16 cellular contexts compared by ENCODE assay signal in the genomic region with DNA sequence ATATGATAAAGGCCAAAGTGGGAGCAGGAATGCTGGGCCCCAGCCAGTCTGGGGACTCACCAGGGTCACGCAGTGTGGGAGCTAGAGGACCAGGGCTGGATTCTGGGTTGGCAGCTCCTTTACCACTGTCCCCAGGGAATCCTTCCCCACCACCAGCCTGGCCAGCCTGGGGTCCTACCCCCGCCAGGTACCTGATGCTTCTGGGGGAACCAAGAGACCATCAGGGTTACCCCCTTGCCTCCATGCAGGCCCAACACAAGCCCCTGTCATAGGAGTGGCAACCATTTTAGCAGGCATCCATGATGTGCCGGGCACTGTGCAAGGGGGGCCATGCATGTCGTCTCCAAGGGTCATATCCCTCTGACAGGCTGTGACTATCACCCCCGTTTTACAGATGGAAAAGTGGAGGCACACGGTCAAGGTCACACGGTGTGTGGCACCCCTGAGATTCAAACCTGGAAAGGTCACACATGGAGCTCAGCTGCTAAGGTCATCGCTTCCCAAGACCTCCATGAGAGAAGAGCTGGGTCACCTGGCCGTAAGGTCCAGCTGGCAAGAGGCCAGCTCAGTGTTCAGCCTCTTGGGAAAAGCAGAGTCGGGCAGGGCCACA. TPM values are rescaled to one million over a fixed set of nuclear protein-coding genes. Genes with fewer than 3 reads are reported as not detected.
DNase-seq lines count a peak whose midpoint lies in the region; ATAC-seq and TF ChIP-seq lines count a peak whose summit lies in the region.
"Had no signal": no experiment of that assay in that cellular context is flagged by ENCODE, and none has a peak within 500 bp of the region (broad histone marks: within the 10 kb centered on the region; RNA-seq: fewer than 3 reads in every experiment).

No MANE protein-coding gene starts in this region.

- H3K36me3 ChIP-seq in SJCRH30 (no peaks in the 10 kb centered on the region), duodenal mucosa (ENCODE audit: control insufficient read depth in 1 of 2, insufficient read depth in 2 of 2, low read length in 2 of 2) (peaks cover 2 to 4% of the 10 kb centered on the region in 2 donors), neuronal stem cell (replicated peaks in 1 of 2; ENCODE audit: control insufficient read depth in 2 of 2, insufficient read depth in 2 of 2, low read length in 2 of 2) (no peaks in the 10 kb centered on the region), thyroid gland (no peaks in the 10 kb centered on the region)
- H3K36me3 ChIP-seq: adrenal gland, tibial nerve had no signal

- peak overlapping the region; percentile 59 for H2BK15ac ChIP-seq in neuronal stem cell (ENCODE audit: low read length)

- no peaks in the 10 kb centered on the region for H3K27me3 ChIP-seq in CD4-positive, alpha-beta T cell (ENCODE audit: control insufficient read depth, insufficient read depth, low read length)
- peaks cover 21% of the 10 kb centered on the region for H3K27me3 ChIP-seq in SJCRH30
- no peaks in the 10 kb centered on the region for H3K27me3 ChIP-seq in duodenal mucosa (ENCODE audit: control insufficient read depth in 1 of 2, insufficient read depth in 2 of 2, low read length in 2 of 2)
- H3K27me3 ChIP-seq in neuronal stem cell (ENCODE audit: control insufficient read depth in 3 of 3, insufficient read depth in 3 of 3, low read depth in 1 of 3, low read length in 3 of 3) = peaks cover 0 to 75% (median 0%) of the 10 kb centered on the region in 3 experiments
- H3K27me3 ChIP-seq in thyroid gland = no peaks in the 10 kb centered on the region
- H3K27me3 ChIP-seq: adrenal gland, tibial nerve had no signal

- CTCF ChIA-PET in CD4-positive, alpha-beta T cell (lab: Charles Lee) = interaction anchor here (0.8 to 1.4 kb wide), 3 partner anchors 13 to 19 kb away, joined by 3 to 5 read pairs (median 3); no protein-coding TSS in a partner anchor

- H3K9me3 ChIP-seq in CD4-positive, alpha-beta T cell (ENCODE audit: control insufficient read depth, low read length) = no peaks in the 10 kb centered on the region
- H3K9me3 ChIP-seq in SJCRH30 (replicated peaks) = no peaks in the 10 kb centered on the region
- H3K9me3 ChIP-seq in duodenal mucosa (ENCODE audit: control insufficient read depth in 1 of 2, low read length in 2 of 2) = no peaks in the 10 kb centered on the region
- no peaks in the 10 kb centered on the region for H3K9me3 ChIP-seq in neuronal stem cell (replicated peaks in 1 of 2; ENCODE audit: control insufficient read depth in 2 of 2, insufficient read depth in 1 of 2, low read depth in 1 of 2, low read length in 2 of 2)
- H3K9me3 ChIP-seq in thyroid gland = no peaks in the 10 kb centered on the region
- H3K9me3 ChIP-seq: adrenal gland, tibial nerve had no signal

- H3K4me1 ChIP-seq in SJCRH30 = peaks cover 39% of the 10 kb centered on the region
- H3K4me1 ChIP-seq in duodenal mucosa (ENCODE audit: control insufficient read depth in 1 of 2, insufficient read depth in 2 of 2, low read length in 2 of 2) = peaks cover 22 to 27% of the 10 kb centered on the region in 2 donors
- H3K4me1 ChIP-seq in neuronal stem cell (ENCODE audit: control insufficient read depth in 2 of 2, insufficient read depth in 1 of 2, low read depth in 1 of 2, low read length in 2 of 2) = peaks cover 0 to 8% of the 10 kb centered on the region in 2 donors
- no peaks in the 10 kb centered on the region for H3K4me1 ChIP-seq in thyroid gland
- H3K4me1 ChIP-seq: adrenal gland had no signal

- peak overlapping the region; percentile 60 for H3K27ac ChIP-seq in CD4-positive, alpha-beta T cell (ENCODE audit: low read depth, low read length)
- H3K27ac ChIP-seq in SJCRH30 (no peak overlapping the region), duodenal mucosa (ENCODE audit: low read depth, low read length) (no peak overlapping the region), neuronal stem cell (replicated peaks; ENCODE audit: low read length) (no peak overlapping the region), thyroid gland (no peak overlapping the region)
- H3K27ac ChIP-seq: adrenal gland had no signal

- peak overlapping the region; percentile 78 for H2AK5ac ChIP-seq in neuronal stem cell (ENCODE audit: low read depth, low read length)

- no peak for DNase-seq in CD4-positive, alpha-beta T cell
- DNase-seq in SJCRH30 (peak in 1 of 2 experiments; percentile 15), neuronal stem cell (ENCODE audit: low spot score) (no peak), thyroid gland (no peak), DMS153 (lab: John Stamatoyannopoulos, UW) (no peak), HuH-7 (ENCODE audit: low spot score) (no peak)
- DNase-seq: adrenal gland, KG1, NCI-H2081, NCI-H524 treated with DMSO at 0.1 percent for 48 hours, SHP77 treated with DMSO at 0.1 percent for 48 hours had no signal

- no peaks in the 10 kb centered on the region for H3K27me3 Mint-ChIP-seq in CD4-positive, alpha-beta T cell

- peak overlapping the region; percentile 8 for H2BK5ac ChIP-seq in neuronal stem cell (ENCODE audit: low read length)

- H2BK12ac ChIP-seq in neuronal stem cell (ENCODE audit: low read length) = no peak overlapping the region

- POLR2A ChIA-PET in CD4-positive, alpha-beta T cell (lab: Charles Lee) = interaction anchor here (6.4 kb wide), 1 partner anchor 13 kb away, joined by 121 read pairs; the partner anchor contains the start of gene RUNX3

- H3K14ac ChIP-seq in neuronal stem cell (ENCODE audit: low read length) = no peak overlapping the region

- H3K9ac ChIP-seq in duodenal mucosa (ENCODE audit: low read depth in 1 of 2, low read length in 2 of 2) (peak overlapping the region; percentile 25 to 49), neuronal stem cell (ENCODE audit: low read depth, low read length, poor library complexity) (no peak overlapping the region)

- no peak overlapping the region for H2AFZ ChIP-seq in neuronal stem cell (ENCODE audit: low read length)

- no peak for ATAC-seq in CD4-positive, alpha-beta T cell (ENCODE audit: poor library complexity)
- ATAC-seq in GM21619 (IDR thresholded peaks at IDR 0.05; ENCODE audit: unreplicated experiment) = no peak
- ATAC-seq: activated CD4-positive, CD25-positive, alpha-beta regulatory T cell treated with anti-CD3 and anti-CD28 coated beads, Interleukin-2, amount 50 U/mL, for 24 hours had no signal

- peak overlapping the region; percentile 11 for H2BK120ac ChIP-seq in neuronal stem cell (ENCODE audit: low read depth, low read length)

- H3K23ac ChIP-seq in neuronal stem cell (ENCODE audit: low read depth, low read length, poor library complexity) = peak overlapping the region; percentile 58

- no peak for TF ChIP-seq POLR2A in thyroid gland (IDR thresholded peaks at IDR 0.05)

- H3K4me2 ChIP-seq in neuronal stem cell (ENCODE audit: insufficient read depth, low read length, poor library complexity, severe bottlenecking) = no peak overlapping the region

- H3K27ac Mint-ChIP-seq in CD4-positive, alpha-beta T cell = no peak overlapping the region

- intact Hi-C loops in CD4-positive, alpha-beta T cell (cut with DNase I, micrococcal nuclease) = loop anchor here in 1 of 2 experiments (2.0 kb wide), 1 partner anchor 15 kb away; no protein-coding TSS in a partner anchor
- intact Hi-C loops in thyroid gland (cut with DNase I) = no loop called here

- H3K36me3 Mint-ChIP-seq in CD4-positive, alpha-beta T cell (ENCODE audit: low read depth) = peaks cover 92% of the 10 kb centered on the region

- no CpG with 5 or more reads among the region's 10 CpGs for WGBS in neuronal stem cell (ENCODE audit: extremely low coverage in 2 of 2, insufficient read length in 2 of 2, insufficient replicate concordance in 1 of 2), 2 donors
- 74 to 82% methylated on average over 10 of the region's 10 CpGs for WGBS in thyroid gland, 2 donors

- peaks cover 41% of the 10 kb centered on the region for H3K4me1 Mint-ChIP-seq in CD4-positive, alpha-beta T cell (ENCODE audit: low read depth)

- H4K8ac ChIP-seq in neuronal stem cell (ENCODE audit: low read depth, low read length) = no peak overlapping the region

- H3K4me3 ChIP-seq in SJCRH30 (peak overlapping the region; percentile 17), duodenal mucosa (ENCODE audit: low read depth in 1 of 2, low read length in 2 of 2) (no peak overlapping the region), neuronal stem cell (ENCODE audit: low read length in 2 of 2) (no peak overlapping the region), thyroid gland (replicated peaks in 1 of 3) (no peak overlapping the region)
- H3K4me3 ChIP-seq: adrenal gland, tibial nerve had no signal

- no peaks in the 10 kb centered on the region for H3K79me1 ChIP-seq in neuronal stem cell (ENCODE audit: low read depth, low read length)

- no peak overlapping the region for H3K4me3 Mint-ChIP-seq in CD4-positive, alpha-beta T cell
- H3K4me3 Mint-ChIP-seq: T-helper 2 cell treated with Interferon-gamma antibody and Interleukin-4, amounts not matched to agents 5 μg/mL and 100 μg/mL, for 36 hours had no signal

- no peak overlapping the region for H4K91ac ChIP-seq in neuronal stem cell (ENCODE audit: low read depth, low read length, poor library complexity)

- no peaks in the 10 kb centered on the region for H3K9me3 Mint-ChIP-seq in CD4-positive, alpha-beta T cell
- H3K9me3 Mint-ChIP-seq: T-helper 2 cell treated with Interferon-gamma antibody and Interleukin-4, amounts not matched to agents 5 μg/mL and 100 μg/mL, for 36 hours had no signal

- H3K4ac ChIP-seq in neuronal stem cell (ENCODE audit: low read length) = no peak overlapping the region

- no peak for TF ChIP-seq CTCF in CD4-positive, alpha-beta T cell (IDR thresholded peaks at IDR 0.05)
- no peak for TF ChIP-seq CTCF in thyroid gland (IDR thresholded peaks at IDR 0.05)

- H3K18ac ChIP-seq in neuronal stem cell (ENCODE audit: low read length) = peak overlapping the region; percentile 86

RNA-seq across cellular contexts. Expression of gene RUNX3, which starts 16.4 kb away (rescaled TPM):
- 100 to 1,000 TPM; 202 to 209 TPM for total RNA-seq in CD4-positive, alpha-beta T cell
- 0.02 TPM in 1 of 2 replicates, not detected in the other for total RNA-seq in SJCRH30 (2014; rRNA removed; shearing (Covaris generic))
- 0.15 TPM for polyA plus RNA-seq in neuronal stem cell (2013, experiment 1 of 2)
- 0.25 TPM for polyA plus RNA-seq in neuronal stem cell (2013, experiment 2 of 2)
- 1 to 10 TPM in 2 of 4 donors, under 1 TPM in 2; 0.27 to 2.8 (median 0.77) TPM for total RNA-seq in thyroid gland

Comparison
In these comparisons a context has a peak if more than half of its experiments do, and no peak if none do; other contexts are left out.
1. RNA of gene RUNX3, which starts 16.4 kb away (total RNA-seq): 202 to 209 TPM in CD4-positive, alpha-beta T cell; 0.27 to 2.8 TPM in thyroid gland and 0.02 TPM in SJCRH30; every median in the first group is over 10 times any median in the second.